Comparison of ENCODE assay signal across 19 cellular contexts in the genomic region with DNA sequence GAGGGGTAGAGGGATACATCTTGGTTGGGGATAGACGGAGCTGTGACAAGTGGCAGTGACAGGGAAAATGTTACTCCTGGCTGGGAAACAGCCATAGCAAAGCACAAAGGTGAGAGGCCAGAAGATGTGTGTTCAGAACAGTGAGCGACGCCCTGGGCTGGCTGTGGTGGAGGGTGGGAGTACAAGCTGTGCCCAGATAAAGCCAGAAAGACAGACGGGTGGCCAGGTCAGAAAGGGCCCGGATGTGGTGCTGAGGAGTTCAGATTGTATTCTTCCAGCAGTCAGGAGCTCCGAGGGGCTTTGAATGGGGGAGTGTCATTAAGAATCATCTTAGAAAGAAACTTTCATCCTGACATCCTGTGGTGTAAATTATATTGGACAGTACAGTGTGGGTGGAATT. TPM values are rescaled to one million over a fixed set of nuclear protein-coding genes. Genes with fewer than 3 reads are reported as not detected.
DNase-seq lines count a peak whose midpoint lies in the region; ATAC-seq and TF ChIP-seq lines count a peak whose summit lies in the region.
"Had no signal": no experiment of that assay in that cellular context is flagged by ENCODE, and none has a peak within 500 bp of the region (broad histone marks: within the 10 kb centered on the region; RNA-seq: fewer than 3 reads in every experiment).

No MANE protein-coding gene starts in this region.

- H3K9me3 ChIP-seq in GM23248 (ENCODE audit: low read depth): no peaks in the 10 kb centered on the region
- H3K9me3 ChIP-seq: BLaER1 had no signal

- TF ChIP-seq CTCF in GM23338 (conservative IDR thresholded peaks at IDR 0.05; ENCODE audit: low read depth in 2 of 2) (no peak), brain microvascular endothelial cell (IDR thresholded peaks at IDR 0.05; ENCODE audit: low read depth, low read length, missing control alignments) (peak; percentile 8)

- H3K36me3 Mint-ChIP-seq in GM23338 (ENCODE audit: low read depth): no peaks in the 10 kb centered on the region
- H3K36me3 Mint-ChIP-seq: CD4-positive, CD25-positive, alpha-beta regulatory T cell; IgD-negative memory B cell had no signal

- H4K20me1 ChIP-seq in GM23338 (replicated peaks; ENCODE audit: insufficient read depth) (no peaks in the 10 kb centered on the region), GM23248 (ENCODE audit: insufficient read depth) (no peaks in the 10 kb centered on the region)
- H4K20me1 ChIP-seq: BLaER1 had no signal

- no peaks in the 10 kb centered on the region for H3K79me2 ChIP-seq in GM23338 (replicated peaks; ENCODE audit: insufficient read depth)
- H3K79me2 ChIP-seq in GM23248 (ENCODE audit: insufficient read depth): no peaks in the 10 kb centered on the region

- H3K9me2 ChIP-seq in GM23338 (ENCODE audit: insufficient read depth) (no peaks in the 10 kb centered on the region), GM23248 (ENCODE audit: insufficient read depth) (no peaks in the 10 kb centered on the region)

- no peak overlapping the region for H3K9ac ChIP-seq in GM23248
- H3K9ac ChIP-seq: BLaER1 had no signal

- H3K4me1 Mint-ChIP-seq in GM23338: peaks cover 37% of the 10 kb centered on the region; the same call in 2 of the 3 replicates
- H3K4me1 Mint-ChIP-seq: CD4-positive, CD25-positive, alpha-beta regulatory T cell had no signal

- peaks cover 5% of the 10 kb centered on the region; the same call in 1 of the 2 replicates for H3K4me1 ChIP-seq in GM23338 (ENCODE audit: insufficient read depth)
- peaks cover 4% of the 10 kb centered on the region; the same call in 1 of the 2 replicates for H3K4me1 ChIP-seq in GM23248 (ENCODE audit: insufficient read depth)
- H3K4me1 ChIP-seq: BLaER1 had no signal

- H3K4me3 Mint-ChIP-seq in GM23338: no peak overlapping the region
- H3K4me3 Mint-ChIP-seq: CD4-positive, CD25-positive, alpha-beta regulatory T cell; IgD-negative memory B cell had no signal

- no peak overlapping the region for H2AFZ ChIP-seq in GM23338
- H2AFZ ChIP-seq in GM23248: no peak overlapping the region

- no peak for DNase-seq in GM23338 (ENCODE audit: low spot score)
- peak; percentile 14 for DNase-seq in SK-MEL-5 (ENCODE audit: low read depth, low spot score)
- DNase-seq in brain microvascular endothelial cell: no peak
- DNase-seq in retina: peak; percentile 19
- no peak for DNase-seq in GM23248
- DNase-seq in NCI-H128 (lab: John Stamatoyannopoulos, UW; ENCODE audit: unreplicated experiment): no peak
- DNase-seq: CD4-positive, CD25-positive, alpha-beta regulatory T cell; DMS153; H7; NCI-H1092; NCI-H1436; NCI-H2081 treated with DMSO at 0.1 percent for 48 hours; NCI-H2171; NCI-H524; NCI-H774 had no signal

- no peak overlapping the region for H3K4me3 ChIP-seq in GM23338
- no peak overlapping the region for H3K4me3 ChIP-seq in brain microvascular endothelial cell (ENCODE audit: low read depth, low read length)
- H3K4me3 ChIP-seq in GM23248: no peak overlapping the region
- H3K4me3 ChIP-seq: BLaER1 had no signal

- no peaks in the 10 kb centered on the region for H3K36me3 ChIP-seq in GM23338 (ENCODE audit: insufficient read depth)
- no peaks in the 10 kb centered on the region for H3K36me3 ChIP-seq in brain microvascular endothelial cell (replicated peaks)
- H3K36me3 ChIP-seq in GM23248 (ENCODE audit: low read depth): no peaks in the 10 kb centered on the region

- no peak overlapping the region for H3K27ac ChIP-seq in GM23338 (ENCODE audit: low read depth)
- no peak overlapping the region for H3K27ac ChIP-seq in brain microvascular endothelial cell
- H3K27ac ChIP-seq in GM23248: no peak overlapping the region
- H3K27ac ChIP-seq: BLaER1 had no signal

- H3F3A ChIP-seq in GM23338 (replicated peaks; ENCODE audit: low read depth) (no peaks in the 10 kb centered on the region), GM23248 (ENCODE audit: insufficient read depth) (no peaks in the 10 kb centered on the region)

- H3K4me2 ChIP-seq in GM23338 (no peak overlapping the region), GM23248 (ENCODE audit: unreplicated experiment) (no peak overlapping the region)
- H3K4me2 ChIP-seq: BLaER1 had no signal

- H3K27me3 Mint-ChIP-seq in GM23338 (ENCODE audit: insufficient read depth, low read depth, poor library complexity): peaks cover 6% of the 10 kb centered on the region
- H3K27me3 Mint-ChIP-seq: CD4-positive, CD25-positive, alpha-beta regulatory T cell; IgD-negative memory B cell had no signal

- no peak overlapping the region for H3K27ac Mint-ChIP-seq in GM23338
- H3K27ac Mint-ChIP-seq: CD4-positive, CD25-positive, alpha-beta regulatory T cell had no signal

- in situ Hi-C loops in SK-MEL-5 (cut with HindIII; ENCODE audit: low pct_unique_long_range_greater_than_20kb, low sequenced_read_pairs): no loop called here
- in situ Hi-C loops in brain microvascular endothelial cell (cut with HindIII; ENCODE audit: low pct_ligation_motif_present, low sequenced_read_pairs): no loop called here
- in situ Hi-C loops in GM23248 (cut with MboI): no loop called here

- H3K9me3 Mint-ChIP-seq in GM23338: no peaks in the 10 kb centered on the region

- ATAC-seq in GM23338 (peak; percentile 63), HG03378 (IDR thresholded peaks at IDR 0.05; ENCODE audit: unreplicated experiment) (no peak)
- ATAC-seq: SK-N-SH treated with all-trans-retinoic acid at 6 μM for 48 hours had no signal

- WGBS in GM23248 (ENCODE audit: low coverage in 1 of 2, low lambda C conversion rate in 2 of 2, missing lambda C conversion rate in 2 of 2), 2 experiments: 90 to 91% methylated on average over 6 of the region's 6 CpGs

- H3K27me3 ChIP-seq in GM23338 (ENCODE audit: insufficient read depth) (no peaks in the 10 kb centered on the region), brain microvascular endothelial cell (replicated peaks) (no peaks in the 10 kb centered on the region), GM23248 (replicated peaks; ENCODE audit: insufficient read depth) (no peaks in the 10 kb centered on the region)
- H3K27me3 ChIP-seq: BLaER1 had no signal

TF ChIP-seq in GM23338, 12 proteins besides CTCF, POLR2A, EP300 and RAD21 (continues in another document):
- no peak for TF ChIP-seq REST (IDR thresholded peaks at IDR 0.05; ENCODE audit: unreplicated experiment)
- TF ChIP-seq ZNF114 (CRISPR knock-in tag; IDR thresholded peaks at IDR 0.05): no peak
- TF ChIP-seq EZH2 (IDR thresholded peaks at IDR 0.05; ENCODE audit: low read depth, unreplicated experiment): no peak

RNA-seq across cellular contexts. Expression of gene CCDC149, which starts 27.9 kb away (rescaled TPM):
- 3.8 and 6.4 TPM in 2 replicates for total RNA-seq in GM23338 (2014; rRNA removed; shearing (Covaris generic))
- 2.2 and 2.6 TPM in 2 replicates for polyA plus RNA-seq in GM23338 (2016; fragmentation: Nextera tagmentation; extraction: Ambion mirVana)
- 0.40 and 0.45 TPM in 2 replicates for total RNA-seq in SK-MEL-5 (2014; rRNA removed; shearing (Covaris generic))
- 0.29 and 0.30 TPM in 2 replicates for polyA plus RNA-seq in SK-MEL-5 (2015; cell fraction: cytosol; rRNA removed)
- polyA plus RNA-seq in SK-MEL-5 (2015; cell fraction: nucleus; rRNA removed): 0.08 and 0.94 TPM in 2 replicates
- total RNA-seq in GM23248 (2014; rRNA removed; shearing (Covaris generic)): 5.8 and 6.1 TPM in 2 replicates
- 8.3 and 9.7 TPM in 2 replicates for polyA plus RNA-seq in GM23248 (2016; fragmentation: Nextera tagmentation; extraction: Ambion mirVana)
- total RNA-seq: CD4-positive, CD25-positive, alpha-beta regulatory T cell had no signal
- polyA plus RNA-seq: CD4-positive, CD25-positive, alpha-beta regulatory T cell; IgD-negative memory B cell had no signal

Comparison
In these comparisons a context has a peak if more than half of its experiments do, and no peak if none do; other contexts are left out.
1. DNase-seq: peak in SK-MEL-5 (single experiment) and retina (single experiment); none in GM23338 (single experiment), brain microvascular endothelial cell (single experiment), GM23248 (single experiment) and NCI-H128 (single experiment).